28 cellular contexts compared by ENCODE assay signal in genomic region chr5:80698369-80698768, GRCh38.
"Had no signal": no experiment of that assay in that cellular context is flagged by ENCODE, and none has a peak within 500 bp of the region (broad histone marks: within the 10 kb centered on the region; RNA-seq: fewer than 3 reads in every experiment).

No MANE protein-coding gene starts in this region.

- DNase-seq: hypothalamus; immature natural killer cell; kidney; left colon; left lung; lower lobe of right lung; mammary epithelial cell; mesenchymal stem cell; naive thymus-derived CD8-positive, alpha-beta T cell; nucleus accumbens; pancreas; posterior cingulate gyrus; retina; right cardiac atrium; stimulated activated CD4-positive, alpha-beta T cell treated with anti-CD3 and anti-CD28 coated beads, Interleukin-12 subunit alpha, Interleukin-12 subunit beta, amount 100 ng/mL, for 4 hours; stimulated activated CD4-positive, alpha-beta T cell treated with anti-CD3 and anti-CD28 coated beads, Interleukin-15, amount 100 ng/mL, for 24 hours; stimulated activated CD4-positive, alpha-beta T cell treated with anti-CD3 and anti-CD28 coated beads, Interleukin-2, amount 100 ng/mL, for 24 hours; stimulated activated CD4-positive, alpha-beta T cell treated with anti-CD3 and anti-CD28 coated beads, Interleukin-4, amount 100 ng/mL, for 24 hours; stimulated activated naive CD4-positive, alpha-beta T cell treated with Interleukin-2 at 50 U/mL for 16 hours; stimulated activated naive CD8-positive, alpha-beta T cell treated with anti-CD3 and anti-CD28 coated beads, Interleukin-15, amount 100 ng/mL, for 72 hours; substantia nigra; transverse colon; upper lobe of left lung had no signal

- H3K9me3 Mint-ChIP-seq: immature natural killer cell; naive thymus-derived CD8-positive, alpha-beta T cell; stimulated activated effector memory CD8-positive, alpha-beta T cell treated with anti-CD3 and anti-CD28 coated beads, Interleukin-12 subunit alpha, Interleukin-12 subunit beta, amount 100 ng/mL, for 72 hours; stimulated activated naive CD8-positive, alpha-beta T cell treated with anti-CD3 and anti-CD28 coated beads, Interleukin-15, amount 100 ng/mL, for 72 hours had no signal

- H3K27me3 Mint-ChIP-seq: naive thymus-derived CD8-positive, alpha-beta T cell; stimulated activated naive CD8-positive, alpha-beta T cell treated with anti-CD3 and anti-CD28 coated beads, Interleukin-15, amount 100 ng/mL, for 72 hours had no signal

- H3K4me1 ChIP-seq: left lung, lower lobe of right lung, prostate gland, upper lobe of left lung, vagina had no signal

- ATAC-seq: left colon; left lung; lower lobe of right lung; naive thymus-derived CD8-positive, alpha-beta T cell; pancreas; right cardiac atrium; sciatic nerve; stimulated activated effector memory CD8-positive, alpha-beta T cell treated with anti-CD3 and anti-CD28 coated beads, Interleukin-12 subunit alpha, Interleukin-12 subunit beta, amount 100 ng/mL, for 72 hours; stimulated activated naive CD8-positive, alpha-beta T cell treated with anti-CD3 and anti-CD28 coated beads, Interleukin-15, amount 100 ng/mL, for 72 hours had no signal

- H3K4me3 Mint-ChIP-seq: immature natural killer cell; naive thymus-derived CD8-positive, alpha-beta T cell; stimulated activated effector memory CD8-positive, alpha-beta T cell treated with anti-CD3 and anti-CD28 coated beads, Interleukin-12 subunit alpha, Interleukin-12 subunit beta, amount 100 ng/mL, for 72 hours; stimulated activated naive CD8-positive, alpha-beta T cell treated with anti-CD3 and anti-CD28 coated beads, Interleukin-15, amount 100 ng/mL, for 72 hours had no signal

- H3K27ac ChIP-seq: left lung, lower lobe of right lung, pancreas, prostate gland, skin epidermis, transverse colon, upper lobe of left lung, vagina had no signal

- H3K27me3 ChIP-seq: left lung, pancreas, transverse colon, upper lobe of left lung, vagina had no signal

- H3K9me3 ChIP-seq: left lung, lower lobe of right lung, pancreas, prostate gland, transverse colon, upper lobe of left lung, vagina had no signal

- H3K27ac Mint-ChIP-seq: immature natural killer cell; naive thymus-derived CD8-positive, alpha-beta T cell; stimulated activated effector memory CD8-positive, alpha-beta T cell treated with anti-CD3 and anti-CD28 coated beads, Interleukin-12 subunit alpha, Interleukin-12 subunit beta, amount 100 ng/mL, for 72 hours; stimulated activated naive CD8-positive, alpha-beta T cell treated with anti-CD3 and anti-CD28 coated beads, Interleukin-15, amount 100 ng/mL, for 72 hours had no signal
